In the genomic region with DNA sequence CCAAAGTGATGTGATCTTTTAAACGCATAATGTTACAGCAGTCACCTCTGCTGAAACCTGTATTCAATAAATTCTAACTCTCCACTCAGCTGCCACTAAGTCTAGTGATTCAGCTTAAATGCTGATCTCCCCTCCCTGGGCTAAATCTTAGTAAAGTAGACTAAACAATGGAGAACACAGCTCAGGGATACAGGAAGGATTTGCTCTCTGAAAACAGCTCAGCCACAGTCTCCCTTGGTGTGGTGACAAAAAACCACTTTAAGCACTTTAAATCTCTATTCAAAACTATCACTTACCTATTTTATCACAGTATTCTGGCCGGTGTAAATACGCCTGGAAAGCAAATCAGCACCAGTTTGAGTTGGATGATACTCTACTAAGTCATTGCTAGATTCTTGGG, we compare ENCODE assay signal across 17 cellular contexts.
DNase-seq lines count a peak whose midpoint lies in the region; FAIRE-seq and TF ChIP-seq lines count a peak whose summit lies in the region.
"Had no signal": no experiment of that assay in that cellular context is flagged by ENCODE, and none has a peak within 500 bp of the region (broad histone marks: within the 10 kb centered on the region; RNA-seq: fewer than 3 reads in every experiment).

No MANE protein-coding gene starts in this region.

- no peaks in the 10 kb centered on the region for H3K27me3 Mint-ChIP-seq in neural progenitor cell (ENCODE audit: insufficient read depth, low read depth)

- H3K4me1 ChIP-seq in neural progenitor cell (peaks cover 42% of the 10 kb centered on the region), small intestine (ENCODE audit: control insufficient read depth in 2 of 2, insufficient read depth in 1 of 2, low read depth in 1 of 2, low read length in 1 of 2) (no peaks in the 10 kb centered on the region)
- H3K4me1 ChIP-seq: BE2C had no signal

- no peaks in the 10 kb centered on the region for H3K79me2 ChIP-seq in neural progenitor cell (ENCODE audit: low read depth)

- H3K9me3 ChIP-seq in WERI-Rb-1 (ENCODE audit: severe bottlenecking) (no peaks in the 10 kb centered on the region), neural progenitor cell (ENCODE audit: low read depth) (no peaks in the 10 kb centered on the region), small intestine (ENCODE audit: control insufficient read depth, low read depth) (no peaks in the 10 kb centered on the region)
- H3K9me3 ChIP-seq: BE2C, Caco-2 had no signal

- peaks cover 7% of the 10 kb centered on the region for H4K20me1 ChIP-seq in neural progenitor cell (ENCODE audit: low read depth)

- no peaks in the 10 kb centered on the region for H3K36me3 Mint-ChIP-seq in neural progenitor cell

- no peaks in the 10 kb centered on the region for H3K9me3 Mint-ChIP-seq in neural progenitor cell
- H3K9me3 Mint-ChIP-seq: H9 had no signal

- H3K27ac Mint-ChIP-seq in neural progenitor cell: no peak overlapping the region
- H3K27ac Mint-ChIP-seq: CD4-positive, alpha-beta T cell; H9 had no signal

- H3K4me1 Mint-ChIP-seq in neural progenitor cell: peaks cover 13% of the 10 kb centered on the region

- peak overlapping the region; percentile 69 for H3K4me2 ChIP-seq in neural progenitor cell

- peaks cover 23% of the 10 kb centered on the region for H3F3A ChIP-seq in neural progenitor cell (ENCODE audit: low read depth)

- no peak for FAIRE-seq in D721Med (lab: Jason Lieb, UNC)
- FAIRE-seq in small intestine (lab: Jason Lieb, UNC): no peak
- FAIRE-seq: A204.1 had no signal

- H3K27ac ChIP-seq in WERI-Rb-1 (peak overlapping the region; percentile 30), neural progenitor cell (peak overlapping the region; percentile 62), small intestine (ENCODE audit: low read depth in 1 of 2, low read length in 1 of 2) (no peak overlapping the region)
- H3K27ac ChIP-seq: C4-2B had no signal

- TF ChIP-seq CTCF in D721Med (IDR thresholded peaks at IDR 0.05; ENCODE audit: insufficient read depth, missing control alignments) (no peak), WERI-Rb-1 (IDR thresholded peaks at IDR 0.05; ENCODE audit: low read depth, low read length) (no peak), neural progenitor cell (IDR thresholded peaks at IDR 0.05) (no peak)

- no peak overlapping the region for H3K4me3 Mint-ChIP-seq in neural progenitor cell
- H3K4me3 Mint-ChIP-seq: CD4-positive, alpha-beta T cell; H9 had no signal

- H3K27me3 ChIP-seq in WERI-Rb-1 (ENCODE audit: insufficient read depth, low read depth, severe bottlenecking) (no peaks in the 10 kb centered on the region), neural progenitor cell (no peaks in the 10 kb centered on the region), small intestine (ENCODE audit: control insufficient read depth in 2 of 2, insufficient read depth in 2 of 2, low read length in 2 of 2) (no peaks in the 10 kb centered on the region)
- H3K27me3 ChIP-seq: BE2C had no signal

- 76 to 88% (median 86%) methylated on average over 3 of the region's 3 CpGs for WGBS in small intestine, 3 donors

- no peak overlapping the region for H2AFZ ChIP-seq in neural progenitor cell (replicated peaks)

- H3K36me3 ChIP-seq in WERI-Rb-1 (no peaks in the 10 kb centered on the region), neural progenitor cell (no peaks in the 10 kb centered on the region), small intestine (ENCODE audit: control insufficient read depth in 2 of 2, insufficient read depth in 2 of 2, low read length in 2 of 2) (no peaks in the 10 kb centered on the region)
- H3K36me3 ChIP-seq: BE2C had no signal

- H3K4me3 ChIP-seq in WERI-Rb-1 (ENCODE audit: low read depth, low read length) (no peak overlapping the region), neural progenitor cell (peak overlapping the region; percentile 15), small intestine (ENCODE audit: low read depth in 1 of 2, low read length in 2 of 2) (no peak overlapping the region)

- no peak overlapping the region for H3K9ac ChIP-seq in neural progenitor cell

- peak; percentile 12 for DNase-seq in D721Med (ENCODE audit: insufficient read length, low spot score)
- DNase-seq in NCI-H82 (lab: John Stamatoyannopoulos, UW): peak; percentile 70
- peak; percentile 35 for DNase-seq in WERI-Rb-1
- peak; percentile 82 for DNase-seq in neural progenitor cell (ENCODE audit: low spot score)
- DNase-seq in activated CD8-positive, alpha-beta memory T cell treated with anti-CD3 and anti-CD28 coated beads, Interleukin-2, amount 50 U/mL, for 4 hours: no peak
- DNase-seq in activated naive CD4-positive, alpha-beta T cell treated with Interleukin-2 at 50 U/mL for 16 hours: no peak
- no peak for DNase-seq in small intestine
- DNase-seq: ACHN; BE2C; Caco-2; CD4-positive, alpha-beta T cell; DMS79 treated with DMSO at 0.1 percent for 48 hours; GF-D8; GOT3; H9 had no signal

Comparison
In these comparisons a context has a peak if more than half of its experiments do, and no peak if none do; other contexts are left out.
1. DNase-seq: peak in D721Med (single experiment), NCI-H82 (single experiment), WERI-Rb-1 (single experiment) and neural progenitor cell (single experiment); none in activated CD8-positive, alpha-beta memory T cell treated with anti-CD3 and anti-CD28 coated beads, Interleukin-2, amount 50 U/mL, for 4 hours (single experiment), activated naive CD4-positive, alpha-beta T cell treated with Interleukin-2 at 50 U/mL for 16 hours (single experiment) and small intestine (single experiment).
2. H3K27ac ChIP-seq: peak in WERI-Rb-1 (single experiment) and neural progenitor cell (single experiment); none in small intestine (0 of 2).